19 cellular contexts compared by ENCODE assay signal in genomic region chr4:6686104-6686787, GRCh38. TPM values are rescaled to one million over a fixed set of nuclear protein-coding genes. Genes with fewer than 3 reads are reported as not detected.
A peak's percentile ranks its signal among the peaks of the same experiment; 100 is the strongest.
DNase-seq lines count a peak whose midpoint lies in the region; ATAC-seq and TF ChIP-seq lines count a peak whose summit lies in the region.
"Had no signal": no experiment of that assay in that cellular context is flagged by ENCODE, and none has a peak within 500 bp of the region (broad histone marks: within the 10 kb centered on the region; RNA-seq: fewer than 3 reads in every experiment).

No MANE protein-coding gene starts in this region.

- POLR2A ChIA-PET in activated CD4-positive, alpha-beta T cell treated with anti-CD3 and anti-CD28 coated beads, Interleukin-2, amount 10 ng/mL, durations not matched to agents 7 days and 5 days (lab: Charles Lee): no interaction called here
- POLR2A ChIA-PET in CD4-positive, alpha-beta T cell (lab: Charles Lee): interaction anchor here (1.0 to 3.1 kb wide), 5 partner anchors 11 to 45 kb away, joined by 3 to 16 read pairs (median 7); partner anchors contain the start of genes MRFAP1 and MRFAP1L1
- POLR2A ChIA-PET in naive thymus-derived CD4-positive, alpha-beta T cell (lab: Charles Lee): interaction anchor here (0.6 to 19.4 kb wide), 9 partner anchors 10 to 223 kb away, joined by 3 to 552 read pairs (median 15); partner anchors contain the start of genes BLOC1S4, MRFAP1, MRFAP1L1 and TBC1D14

- no peaks in the 10 kb centered on the region for H3F3A ChIP-seq in Loucy (ENCODE audit: low read depth)

- H3K27me3 ChIP-seq in CD4-positive, alpha-beta T cell (ENCODE audit: control insufficient read depth, insufficient read depth, low read length): no peaks in the 10 kb centered on the region
- no peaks in the 10 kb centered on the region for H3K27me3 ChIP-seq in Loucy (ENCODE audit: insufficient read depth, low read length, poor library complexity, severe bottlenecking)
- no peaks in the 10 kb centered on the region for H3K27me3 ChIP-seq in naive thymus-derived CD4-positive, alpha-beta T cell (ENCODE audit: control insufficient read depth in 2 of 2, insufficient read depth in 2 of 2, low read length in 2 of 2)

- TF ChIP-seq CTCF in CD4-positive, alpha-beta T cell (IDR thresholded peaks at IDR 0.05): no peak
- TF ChIP-seq CTCF in Loucy (conservative IDR thresholded peaks at IDR 0.05; ENCODE audit: low read length): peak; percentile 38

- H3K36me3 Mint-ChIP-seq in activated CD4-positive, alpha-beta T cell treated with anti-CD3 and anti-CD28 coated beads, Interleukin-2, amount 10 ng/mL, durations not matched to agents 7 days and 5 days (ENCODE audit: low read depth): peaks cover 33% of the 10 kb centered on the region
- H3K36me3 Mint-ChIP-seq in CD4-positive, alpha-beta T cell (ENCODE audit: low read depth): peaks cover 3% of the 10 kb centered on the region
- peaks cover 0 to 32% (median 0%) of the 10 kb centered on the region in 5 donors for H3K36me3 Mint-ChIP-seq in naive thymus-derived CD4-positive, alpha-beta T cell

- H3K79me2 ChIP-seq in Loucy (ENCODE audit: insufficient read depth, low read length): peaks cover 18% of the 10 kb centered on the region; the same call in 1 of the 2 replicates

- no peak overlapping the region for H3K27ac ChIP-seq in CD4-positive, alpha-beta T cell (ENCODE audit: low read depth, low read length)
- H3K27ac ChIP-seq in naive thymus-derived CD4-positive, alpha-beta T cell (ENCODE audit: low read depth, low read length): no peak overlapping the region
- H3K27ac ChIP-seq: 22Rv1 had no signal

- no peak overlapping the region for H3K4me3 ChIP-seq in Loucy (ENCODE audit: low read length, poor library complexity, severe bottlenecking)
- no peak overlapping the region for H3K4me3 ChIP-seq in naive thymus-derived CD4-positive, alpha-beta T cell (ENCODE audit: low read length)
- H3K4me3 ChIP-seq: HAP-1 had no signal

- H3K9me3 Mint-ChIP-seq in activated CD4-positive, alpha-beta T cell treated with anti-CD3 and anti-CD28 coated beads, Interleukin-2, amount 10 ng/mL, durations not matched to agents 7 days and 5 days: no peaks in the 10 kb centered on the region
- H3K9me3 Mint-ChIP-seq in CD4-positive, alpha-beta T cell: no peaks in the 10 kb centered on the region
- H3K9me3 Mint-ChIP-seq in naive thymus-derived CD4-positive, alpha-beta T cell: peaks cover 0 to 2% (median 0%) of the 10 kb centered on the region in 11 donors

- H3K4me2 ChIP-seq in Loucy (ENCODE audit: low read depth, low read length, poor library complexity, severe bottlenecking): no peak overlapping the region

- no peaks in the 10 kb centered on the region for H3K9me3 ChIP-seq in CD4-positive, alpha-beta T cell (ENCODE audit: control insufficient read depth, low read length)
- H3K9me3 ChIP-seq in Loucy (ENCODE audit: insufficient read depth, low read depth, low read length): no peaks in the 10 kb centered on the region
- H3K9me3 ChIP-seq in naive thymus-derived CD4-positive, alpha-beta T cell (ENCODE audit: control insufficient read depth in 2 of 3, low read length in 3 of 3): no peaks in the 10 kb centered on the region

- H3K27ac Mint-ChIP-seq in activated CD4-positive, alpha-beta T cell treated with anti-CD3 and anti-CD28 coated beads, Interleukin-2, amount 10 ng/mL, durations not matched to agents 7 days and 5 days: peak overlapping the region; percentile 46
- H3K27ac Mint-ChIP-seq in CD4-positive, alpha-beta T cell: peak overlapping the region; percentile 91
- peak overlapping the region in 8 of 9 donors; percentile 36 to 97 (median 72) for H3K27ac Mint-ChIP-seq in naive thymus-derived CD4-positive, alpha-beta T cell

- no peak overlapping the region for H2AFZ ChIP-seq in Loucy (ENCODE audit: low read length)

- H3K36me3 ChIP-seq in Loucy (ENCODE audit: insufficient read depth, low read length): no peaks in the 10 kb centered on the region
- H3K36me3 ChIP-seq in naive thymus-derived CD4-positive, alpha-beta T cell (ENCODE audit: control insufficient read depth in 2 of 3, insufficient read depth in 3 of 3, low read length in 3 of 3): no peaks in the 10 kb centered on the region
- H3K36me3 ChIP-seq: HAP-1 had no signal

- no peak for ATAC-seq in CD4-positive, alpha-beta T cell (ENCODE audit: poor library complexity)
- no peak for ATAC-seq in naive thymus-derived CD4-positive, alpha-beta T cell
- ATAC-seq in HG02970 (IDR thresholded peaks at IDR 0.05; ENCODE audit: low FRiP score, unreplicated experiment): no peak
- no peak for ATAC-seq in GM19351 (IDR thresholded peaks at IDR 0.05; ENCODE audit: unreplicated experiment)

- H3K4me1 Mint-ChIP-seq in activated CD4-positive, alpha-beta T cell treated with anti-CD3 and anti-CD28 coated beads, Interleukin-2, amount 10 ng/mL, durations not matched to agents 7 days and 5 days: peaks cover 61% of the 10 kb centered on the region
- peaks cover 51% of the 10 kb centered on the region for H3K4me1 Mint-ChIP-seq in CD4-positive, alpha-beta T cell (ENCODE audit: low read depth)
- H3K4me1 Mint-ChIP-seq in naive thymus-derived CD4-positive, alpha-beta T cell: peaks cover 24 to 69% (median 43%) of the 10 kb centered on the region in 7 donors

- H3K27me3 Mint-ChIP-seq in activated CD4-positive, alpha-beta T cell treated with anti-CD3 and anti-CD28 coated beads, Interleukin-2, amount 10 ng/mL, durations not matched to agents 7 days and 5 days: no peaks in the 10 kb centered on the region
- H3K27me3 Mint-ChIP-seq in CD4-positive, alpha-beta T cell: no peaks in the 10 kb centered on the region
- H3K27me3 Mint-ChIP-seq in naive thymus-derived CD4-positive, alpha-beta T cell: no peaks in the 10 kb centered on the region

- DNase-seq in activated CD4-positive, alpha-beta T cell treated with anti-CD3 and anti-CD28 coated beads, Interleukin-2, amount 10 ng/mL, durations not matched to agents 7 days and 5 days: no peak
- no peak for DNase-seq in activated CD4-positive, alpha-beta T cell treated with anti-CD3 and anti-CD28 coated beads, Interleukin-2, amount 50 U/mL, for 4 hours
- DNase-seq in CD4-positive, alpha-beta T cell: no peak
- no peak for DNase-seq in naive thymus-derived CD4-positive, alpha-beta T cell
- DNase-seq in superior temporal gyrus (ENCODE audit: extremely low spot score): no peak
- DNase-seq: DMS53, NCI-H1092 treated with DMSO at 0.1 percent for 48 hours, NCI-H1694, NCI-H2107, NCI-H226, NCI-H526, OCI-M1, RPMI8226 had no signal

- no peak overlapping the region for H3K4me3 Mint-ChIP-seq in activated CD4-positive, alpha-beta T cell treated with anti-CD3 and anti-CD28 coated beads, Interleukin-2, amount 10 ng/mL, durations not matched to agents 7 days and 5 days
- H3K4me3 Mint-ChIP-seq in CD4-positive, alpha-beta T cell: no peak overlapping the region
- H3K4me3 Mint-ChIP-seq in naive thymus-derived CD4-positive, alpha-beta T cell: peak overlapping the region in 1 of 10 donors; percentile 25

- no peak overlapping the region for H3K9ac ChIP-seq in Loucy (ENCODE audit: low read depth, low read length, poor library complexity, severe bottlenecking)

- no peaks in the 10 kb centered on the region for H4K20me1 ChIP-seq in Loucy (ENCODE audit: insufficient read depth, low read length, poor library complexity, severe bottlenecking)

- no peaks in the 10 kb centered on the region for H3K9me2 ChIP-seq in Loucy (replicated peaks; ENCODE audit: low read depth, low read length)

- CTCF ChIA-PET in activated CD4-positive, alpha-beta T cell treated with anti-CD3 and anti-CD28 coated beads, Interleukin-2, amount 10 ng/mL, durations not matched to agents 7 days and 5 days (lab: Charles Lee): interaction anchor here (1.0 to 3.5 kb wide), 3 partner anchors 10 to 11 kb away, joined by 4 to 25 read pairs (median 7); a partner anchor contains a TSS
- CTCF ChIA-PET in CD4-positive, alpha-beta T cell (lab: Charles Lee): interaction anchor here (5.2 kb wide), 1 partner anchor 11 kb away, joined by 39 read pairs; a partner anchor contains a TSS
- CTCF ChIA-PET in naive thymus-derived CD4-positive, alpha-beta T cell (lab: Charles Lee): interaction anchor here (0.8 to 5.5 kb wide), 5 partner anchors 11 to 187 kb away, joined by 3 to 61 read pairs (median 3); a partner anchor contains a TSS

- intact Hi-C loops in CD4-positive, alpha-beta T cell (cut with DNase I, micrococcal nuclease): no loop called here
- intact Hi-C loops in naive thymus-derived CD4-positive, alpha-beta T cell (cut with micrococcal nuclease): no loop called here

- H3K4me1 ChIP-seq in Loucy (ENCODE audit: insufficient read depth, low read length, poor library complexity, severe bottlenecking): peaks cover 36% of the 10 kb centered on the region
- H3K4me1 ChIP-seq in naive thymus-derived CD4-positive, alpha-beta T cell (ENCODE audit: control insufficient read depth in 2 of 2, insufficient read depth in 2 of 2, low read length in 2 of 2): peaks cover 29 to 43% of the 10 kb centered on the region in 2 donors
- H3K4me1 ChIP-seq: HAP-1 had no signal

RNA-seq across cellular contexts. Expression of gene S100P, which starts 7.4 kb away (rescaled TPM):
- 1 to 10 TPM; 5.3 to 7.2 TPM for total RNA-seq in activated CD4-positive, alpha-beta T cell treated with anti-CD3 and anti-CD28 coated beads, Interleukin-2, amount 10 ng/mL, durations not matched to agents 7 days and 5 days
- 1 to 10 TPM in 1 of 2 experiments, under 1 TPM in 1; 0.58 to 2.8 TPM for total RNA-seq in CD4-positive, alpha-beta T cell
- total RNA-seq in naive thymus-derived CD4-positive, alpha-beta T cell: 10 to 100 TPM in 2 of 5 experiments, 1 to 10 TPM in 1, under 1 TPM in 1, not detected in 1; 0.65 to 15.7 (median 8.0) TPM
- not detected for polyA plus RNA-seq in naive thymus-derived CD4-positive, alpha-beta T cell
- total RNA-seq: HT1080 had no signal

RNA-seq across cellular contexts. Expression of gene MRFAP1L1, which starts 23.4 kb away (rescaled TPM):
- 10 to 100 TPM; 74.5 to 74.9 TPM for total RNA-seq in activated CD4-positive, alpha-beta T cell treated with anti-CD3 and anti-CD28 coated beads, Interleukin-2, amount 10 ng/mL, durations not matched to agents 7 days and 5 days
- total RNA-seq in CD4-positive, alpha-beta T cell: 10 to 100 TPM; 26.6 to 27.0 TPM
- total RNA-seq in naive thymus-derived CD4-positive, alpha-beta T cell: 100 to 1,000 TPM in 2 of 5 experiments, 10 to 100 TPM in 3; 24.8 to 124 (median 73.6) TPM
- 100 to 1,000 TPM; 116 to 160 TPM for polyA plus RNA-seq in naive thymus-derived CD4-positive, alpha-beta T cell

RNA-seq across cellular contexts. Expression of gene BLOC1S4, which starts 29.7 kb away (rescaled TPM):
- 10 to 100 TPM; 16.6 to 17.6 TPM for total RNA-seq in activated CD4-positive, alpha-beta T cell treated with anti-CD3 and anti-CD28 coated beads, Interleukin-2, amount 10 ng/mL, durations not matched to agents 7 days and 5 days
- total RNA-seq in CD4-positive, alpha-beta T cell: 10 to 100 TPM; 24.6 to 27.6 TPM
- total RNA-seq in naive thymus-derived CD4-positive, alpha-beta T cell: 10 to 100 TPM; 18.7 to 45.9 (median 25.0) TPM
- polyA plus RNA-seq in naive thymus-derived CD4-positive, alpha-beta T cell: 10 to 100 TPM; 69.6 to 80.3 TPM

RNA-seq across cellular contexts. Expression of gene MRFAP1, which starts 45.8 kb away (rescaled TPM):
- total RNA-seq in activated CD4-positive, alpha-beta T cell treated with anti-CD3 and anti-CD28 coated beads, Interleukin-2, amount 10 ng/mL, durations not matched to agents 7 days and 5 days: 100 to 1,000 TPM in 1 of 2 experiments, 10 to 100 TPM in 1; 91.3 to 107 TPM
- total RNA-seq in CD4-positive, alpha-beta T cell: 100 to 1,000 TPM; 172 to 181 TPM
- total RNA-seq in naive thymus-derived CD4-positive, alpha-beta T cell: 100 to 1,000 TPM; 120 to 187 (median 139) TPM
- polyA plus RNA-seq in naive thymus-derived CD4-positive, alpha-beta T cell: 100 to 1,000 TPM; 180 to 199 TPM
